ENCODE assay signal across 9 cellular contexts in the genomic region with DNA sequence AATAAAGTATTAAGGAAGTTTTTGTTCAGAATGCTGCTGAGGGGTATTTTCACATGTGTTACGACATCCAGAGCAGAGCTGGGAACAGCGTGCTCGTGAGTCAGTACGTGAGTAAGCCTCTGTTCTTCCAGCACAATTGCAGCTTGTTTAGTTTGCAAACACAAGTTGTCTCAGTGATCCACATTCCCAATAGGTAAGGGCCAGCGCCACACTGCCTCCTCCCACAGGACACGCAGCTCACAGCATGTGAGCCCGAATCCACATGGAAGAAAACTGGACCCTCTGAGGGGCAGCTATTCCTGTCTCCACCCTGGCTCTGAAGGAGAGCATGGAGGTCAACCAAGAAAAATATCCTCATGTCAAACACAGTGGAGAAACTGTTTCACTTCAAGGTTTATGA.
DNase-seq lines count a peak whose midpoint lies in the region; ATAC-seq and TF ChIP-seq lines count a peak whose summit lies in the region.
"Had no signal": no experiment of that assay in that cellular context is flagged by ENCODE, and none has a peak within 500 bp of the region (broad histone marks: within the 10 kb centered on the region; RNA-seq: fewer than 3 reads in every experiment).

No MANE protein-coding gene starts in this region.

- intact Hi-C loops in lower lobe of right lung (cut with DNase I), result no loop called here

- peak; percentile 36 to 93 for TF ChIP-seq EP300 in tibial nerve (IDR thresholded peaks at IDR 0.05)

- peaks cover 8% of the 10 kb centered on the region for H3K4me1 ChIP-seq in lower lobe of right lung
- peaks cover 0 to 38% (median 8%) of the 10 kb centered on the region in 4 donors for H3K4me1 ChIP-seq in tibial nerve

- no peak overlapping the region for H3K27ac Mint-ChIP-seq in immature natural killer cell

- H3K9me3 ChIP-seq in lower lobe of right lung (no peaks in the 10 kb centered on the region), tibial nerve (no peaks in the 10 kb centered on the region)

- H3K4me1 Mint-ChIP-seq in immature natural killer cell, result no peaks in the 10 kb centered on the region

- no peak overlapping the region for H3K4me3 Mint-ChIP-seq in immature natural killer cell

- H3K27me3 ChIP-seq in lower lobe of right lung (ENCODE audit: low read depth), result no peaks in the 10 kb centered on the region
- H3K27me3 ChIP-seq in tibial nerve, result no peaks in the 10 kb centered on the region

- H3K36me3 Mint-ChIP-seq in immature natural killer cell, result no peaks in the 10 kb centered on the region

- H3K27ac ChIP-seq in caudate nucleus (ENCODE audit: low read depth, low read length) (peak overlapping the region; percentile 91), lower lobe of right lung (no peak overlapping the region), tibial nerve (peak overlapping the region; percentile 58 to 92 (median 84))

- WGBS in tibial nerve, 2 donors, result 30 to 33% methylated on average over 7 of the region's 7 CpGs

- TF ChIP-seq CTCF in lower lobe of right lung (IDR thresholded peaks at IDR 0.05) (no peak), tibial nerve (IDR thresholded peaks at IDR 0.05) (peak in 1 of 5 experiments; percentile 22)

- H3K4me3 ChIP-seq in lower lobe of right lung (no peak overlapping the region), tibial nerve (peak overlapping the region in 1 of 4 donors; percentile 7)

- TF ChIP-seq POLR2A in tibial nerve (IDR thresholded peaks at IDR 0.05), result no peak

- H3K9me3 Mint-ChIP-seq in immature natural killer cell, result peaks cover 0 to 5% (median 0%) of the 10 kb centered on the region in 6 donors

- no peaks in the 10 kb centered on the region for H3K36me3 ChIP-seq in lower lobe of right lung
- no peaks in the 10 kb centered on the region for H3K36me3 ChIP-seq in tibial nerve

- H3K27me3 Mint-ChIP-seq in immature natural killer cell (ENCODE audit: low read depth in 3 of 3), result peaks cover under 1 to 5% (median 2%) of the 10 kb centered on the region in 3 donors

- DNase-seq in LHCN-M2 (ENCODE audit: low read depth), result peak; percentile 98
- DNase-seq in caudate nucleus (lab: John Stamatoyannopoulos, UW), result peak in 46 of 61 donors; percentile 4 to 67 (median 30)
- DNase-seq in lower lobe of right lung, result no peak
- DNase-seq in tibial nerve (ENCODE audit: low spot score in 2 of 2), result peak; percentile 67 to 71
- no peak for DNase-seq in activated CD8-positive, alpha-beta memory T cell treated with anti-CD3 and anti-CD28 coated beads, Interleukin-2, amount 50 U/mL, for 4 hours
- no peak for DNase-seq in immature natural killer cell
- DNase-seq: H7 had no signal

- ATAC-seq in lower lobe of right lung (peak; percentile 46 to 91), GM21367 (IDR thresholded peaks at IDR 0.05; ENCODE audit: unreplicated experiment) (no peak), GM21723 (IDR thresholded peaks at IDR 0.05; ENCODE audit: unreplicated experiment) (no peak)

Comparison
In these comparisons a context has a peak if more than half of its experiments do, and no peak if none do; other contexts are left out.
1. DNase-seq: peak in LHCN-M2 (single experiment), caudate nucleus (46 of 61) and tibial nerve (2 of 2); none in lower lobe of right lung (single experiment), activated CD8-positive, alpha-beta memory T cell treated with anti-CD3 and anti-CD28 coated beads, Interleukin-2, amount 50 U/mL, for 4 hours (single experiment) and immature natural killer cell (0 of 3).
2. ATAC-seq: peak in lower lobe of right lung (2 of 2); none in GM21367 (single experiment) and GM21723 (single experiment).